Comparison of ENCODE assay signal across 22 cellular contexts in the genomic region with DNA sequence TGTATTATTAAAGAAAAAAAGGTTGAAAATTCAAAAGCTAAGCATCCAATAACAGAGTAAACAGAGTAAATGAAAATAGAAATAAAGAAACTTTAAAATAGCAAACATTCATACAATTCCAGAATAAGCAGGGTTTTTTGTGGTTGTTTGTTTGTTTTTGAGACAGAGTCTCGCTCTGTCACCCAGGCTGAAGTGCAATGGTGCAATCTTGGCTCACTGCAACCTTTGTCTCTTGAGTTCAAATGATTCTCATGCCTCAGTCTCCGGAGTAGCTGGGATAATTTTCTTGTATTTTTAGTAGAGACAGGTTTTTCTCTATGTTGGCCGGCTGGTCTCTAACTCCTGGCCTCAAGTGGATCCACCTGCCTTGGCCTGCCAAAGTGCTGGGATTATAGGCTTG. TPM values are rescaled to one million over a fixed set of nuclear protein-coding genes. Genes with fewer than 3 reads are reported as not detected.
A peak's percentile ranks its signal among the peaks of the same experiment; 100 is the strongest.
DNase-seq lines count a peak whose midpoint lies in the region; ATAC-seq, FAIRE-seq and TF ChIP-seq lines count a peak whose summit lies in the region.
"Had no signal": no experiment of that assay in that cellular context is flagged by ENCODE, and none has a peak within 500 bp of the region (broad histone marks: within the 10 kb centered on the region; RNA-seq: fewer than 3 reads in every experiment).

No MANE protein-coding gene starts in this region.

- no peak overlapping the region for H3K18ac ChIP-seq in neuronal stem cell (ENCODE audit: low read length)

- no peak overlapping the region for H4K91ac ChIP-seq in neuronal stem cell (ENCODE audit: low read depth, low read length, poor library complexity)

- no peak overlapping the region for H2AFZ ChIP-seq in HepG2 (ENCODE audit: low read length)
- no peak overlapping the region for H2AFZ ChIP-seq in neuronal stem cell (ENCODE audit: low read length)

- H3K4me2 ChIP-seq in HepG2 (ENCODE audit: low read depth, low read length) (0 out of 2 replicates have a peak overlapping the region, but pooled peaks have one; percentile 32), neuronal stem cell (ENCODE audit: insufficient read depth, low read length, poor library complexity, severe bottlenecking) (no peak overlapping the region)
- H3K4me2 ChIP-seq: A549; BLaER1 treated with 17β-estradiol and CSF1 and Interleukin-3, amounts not matched to agents 10 nM and 100 nM had no signal

- H3K4me1 ChIP-seq in HepG2 (ENCODE audit: insufficient read depth, low read length), result peaks cover 56% of the 10 kb centered on the region
- peaks cover 0 to 3% (median 0%) of the 10 kb centered on the region in 4 donors for H3K4me1 ChIP-seq in right lobe of liver
- H3K4me1 ChIP-seq in thyroid gland, result no peaks in the 10 kb centered on the region
- H3K4me1 ChIP-seq in right atrium auricular region, result no peaks in the 10 kb centered on the region
- H3K4me1 ChIP-seq in neuronal stem cell (ENCODE audit: control insufficient read depth in 2 of 2, insufficient read depth in 1 of 2, low read depth in 1 of 2, low read length in 2 of 2), result no peaks in the 10 kb centered on the region
- H3K4me1 ChIP-seq: Caco-2 had no signal

- no peaks in the 10 kb centered on the region for H3K79me1 ChIP-seq in neuronal stem cell (ENCODE audit: low read depth, low read length)

- intact Hi-C loops in HepG2 (cut with micrococcal nuclease; ENCODE audit: unreplicated experiment) (no loop called here), right lobe of liver (cut with DNase I) (no loop called here), thyroid gland (cut with DNase I) (no loop called here)

- H3K9ac ChIP-seq in HepG2 (ENCODE audit: insufficient read depth, low read depth, low read length) (no peak overlapping the region), neuronal stem cell (ENCODE audit: low read depth, low read length, poor library complexity) (no peak overlapping the region)
- H3K9ac ChIP-seq: BLaER1 treated with 17β-estradiol and CSF1 and Interleukin-3, amounts not matched to agents 10 nM and 100 nM had no signal

- H3K36me3 Mint-ChIP-seq in WTC11, result no peaks in the 10 kb centered on the region
- H3K36me3 Mint-ChIP-seq: CD8-positive, alpha-beta T cell had no signal

- H3K4me3 ChIP-seq in HepG2 (replicated peaks in 1 of 3; ENCODE audit: insufficient read depth in 1 of 3, low read depth in 2 of 3, low read length in 3 of 3) (no peak overlapping the region), right lobe of liver (no peak overlapping the region), thyroid gland (replicated peaks in 1 of 3) (no peak overlapping the region), right atrium auricular region (no peak overlapping the region), neuronal stem cell (ENCODE audit: low read length in 2 of 2) (no peak overlapping the region)
- H3K4me3 ChIP-seq: A549; BLaER1 treated with 17β-estradiol and CSF1 and Interleukin-3, amounts not matched to agents 10 nM and 100 nM had no signal

- H3K9me3 ChIP-seq in HepG2 (ENCODE audit: low read length) (no peaks in the 10 kb centered on the region), right lobe of liver (no peaks in the 10 kb centered on the region), thyroid gland (no peaks in the 10 kb centered on the region), right atrium auricular region (no peaks in the 10 kb centered on the region), neuronal stem cell (replicated peaks in 1 of 2; ENCODE audit: control insufficient read depth in 2 of 2, insufficient read depth in 1 of 2, low read depth in 1 of 2, low read length in 2 of 2) (no peaks in the 10 kb centered on the region)
- H3K9me3 ChIP-seq: A549; BLaER1 treated with 17β-estradiol and CSF1 and Interleukin-3, amounts not matched to agents 10 nM and 100 nM; Caco-2 had no signal

- H3K4ac ChIP-seq in neuronal stem cell (ENCODE audit: low read length), result no peak overlapping the region

- TF ChIP-seq POLR2A in HepG2 (IDR thresholded peaks at IDR 0.05; ENCODE audit: insufficient read depth in 1 of 2, low read depth in 2 of 2, low read length in 2 of 2) (no peak), right lobe of liver (IDR thresholded peaks at IDR 0.05) (no peak), thyroid gland (IDR thresholded peaks at IDR 0.05) (no peak)

- POLR2A ChIA-PET in WTC11 (lab: Charles Lee) (no interaction called here), HepG2 (lab: Yijun Ruan, JAX) (no interaction called here)

- TF ChIP-seq CTCF in WTC11 (IDR thresholded peaks at IDR 0.05) (no peak), HepG2 (CRISPR knock-in tag; IDR thresholded peaks at IDR 0.05) (no peak), right lobe of liver (IDR thresholded peaks at IDR 0.05) (no peak), thyroid gland (IDR thresholded peaks at IDR 0.05) (no peak), right atrium auricular region (IDR thresholded peaks at IDR 0.05) (no peak)

- no peak for TF ChIP-seq RAD21 in HepG2 (CRISPR knock-in tag; IDR thresholded peaks at IDR 0.05)

- ATAC-seq in WTC11 (no peak), HepG2 (peak; percentile 42; the same call in 1 of the 3 replicates), right lobe of liver (peak; percentile 28 to 53 (median 41))
- ATAC-seq: CD8-positive, alpha-beta T cell had no signal

- FAIRE-seq in HepG2 (lab: Jason Lieb, UNC), result peak; percentile 76
- FAIRE-seq: D721Med, GM12891, GM19239 had no signal

- no peaks in the 10 kb centered on the region for H4K20me1 ChIP-seq in HepG2 (ENCODE audit: insufficient read depth, low read length)
- H4K20me1 ChIP-seq: BLaER1 treated with 17β-estradiol and CSF1 and Interleukin-3, amounts not matched to agents 10 nM and 100 nM had no signal

- CTCF ChIA-PET in WTC11 (lab: Charles Lee) (interaction anchor here (2.1 kb wide), 1 partner anchor 38 kb away, joined by 8 read pairs; no protein-coding TSS in a partner anchor), HepG2 (lab: Yijun Ruan, JAX; ENCODE audit: low intra/inter-chr PET ratio, low total read pairs) (no interaction called here)

- TF ChIP-seq EP300 in HepG2 (IDR thresholded peaks at IDR 0.05; ENCODE audit: low read depth in 2 of 2, low read length in 2 of 2) (no peak), HepG2 (CRISPR knock-in tag; IDR thresholded peaks at IDR 0.05; ENCODE audit: borderline replicate concordance) (no peak)

- BruUV-seq in HepG2 (replicated peaks; lab: Mats Ljungman, UMichigan), result no TSS peak

- H2BK5ac ChIP-seq in neuronal stem cell (ENCODE audit: low read length), result no peak overlapping the region

- no peak overlapping the region for H2BK15ac ChIP-seq in neuronal stem cell (ENCODE audit: low read length)

- H2BK120ac ChIP-seq in neuronal stem cell (ENCODE audit: low read depth, low read length), result no peak overlapping the region

- H3K4me3 Mint-ChIP-seq in WTC11, result no peak overlapping the region
- H3K4me3 Mint-ChIP-seq: B cell; CD4-positive, alpha-beta T cell; CD8-positive, alpha-beta T cell had no signal

- WGBS in HepG2 (ENCODE audit: low lambda C conversion rate), result 0% methylated on average over 3 of the region's 3 CpGs
- WGBS in right lobe of liver (ENCODE audit: insufficient coverage, low coverage, low lambda C conversion rate, missing lambda C conversion rate), result 36% methylated on average over 3 of the region's 3 CpGs
- 25 to 46% methylated on average over 3 of the region's 3 CpGs for WGBS in thyroid gland, 2 donors
- no CpG with 5 or more reads among the region's 3 CpGs for WGBS in neuronal stem cell (ENCODE audit: extremely low coverage in 2 of 2, insufficient read length in 2 of 2, insufficient replicate concordance in 1 of 2), 2 donors

- H3K36me3 ChIP-seq in HepG2 (replicated peaks in 1 of 2; ENCODE audit: control insufficient read depth in 1 of 2, insufficient read depth in 2 of 2, low read length in 2 of 2), result no peaks in the 10 kb centered on the region
- H3K36me3 ChIP-seq in right lobe of liver, result no peaks in the 10 kb centered on the region
- no peaks in the 10 kb centered on the region for H3K36me3 ChIP-seq in thyroid gland
- H3K36me3 ChIP-seq in right atrium auricular region, result no peaks in the 10 kb centered on the region
- H3K36me3 ChIP-seq in neuronal stem cell (replicated peaks in 1 of 2; ENCODE audit: control insufficient read depth in 2 of 2, insufficient read depth in 2 of 2, low read length in 2 of 2), result no peaks in the 10 kb centered on the region
- H3K36me3 ChIP-seq: BLaER1 treated with 17β-estradiol and CSF1 and Interleukin-3, amounts not matched to agents 10 nM and 100 nM had no signal

- H4K8ac ChIP-seq in neuronal stem cell (ENCODE audit: low read depth, low read length), result no peak overlapping the region

- H3K9me3 Mint-ChIP-seq in WTC11, result no peaks in the 10 kb centered on the region; the same call in 1 of the 2 replicates
- H3K9me3 Mint-ChIP-seq: CD4-positive, alpha-beta T cell; CD8-positive, alpha-beta T cell had no signal

- no peak overlapping the region for H3K14ac ChIP-seq in neuronal stem cell (ENCODE audit: low read length)

- no peaks in the 10 kb centered on the region for H3K27me3 ChIP-seq in HepG2 (ENCODE audit: control insufficient read depth in 1 of 2, insufficient read depth in 2 of 2, low read length in 2 of 2)
- H3K27me3 ChIP-seq in right lobe of liver, result no peaks in the 10 kb centered on the region
- no peaks in the 10 kb centered on the region for H3K27me3 ChIP-seq in thyroid gland
- H3K27me3 ChIP-seq in right atrium auricular region, result no peaks in the 10 kb centered on the region
- H3K27me3 ChIP-seq in neuronal stem cell (ENCODE audit: control insufficient read depth in 3 of 3, insufficient read depth in 3 of 3, low read depth in 1 of 3, low read length in 3 of 3), result no peaks in the 10 kb centered on the region

- H2BK12ac ChIP-seq in neuronal stem cell (ENCODE audit: low read length), result no peak overlapping the region

- H3K27ac ChIP-seq in HepG2 (ENCODE audit: extremely low read length, insufficient read depth, low read length) (no peak overlapping the region), right lobe of liver (no peak overlapping the region), thyroid gland (no peak overlapping the region), right atrium auricular region (no peak overlapping the region), neuronal stem cell (replicated peaks; ENCODE audit: low read length) (no peak overlapping the region)
- H3K27ac ChIP-seq: 22Rv1; A549; BLaER1 treated with 17β-estradiol and CSF1 and Interleukin-3, amounts not matched to agents 10 nM and 100 nM; C4-2B had no signal

- H3K4me1 Mint-ChIP-seq in WTC11, result peaks cover 3% of the 10 kb centered on the region; the same call in 1 of the 2 replicates
- H3K4me1 Mint-ChIP-seq: B cell had no signal

- no peaks in the 10 kb centered on the region for H3K27me3 Mint-ChIP-seq in WTC11 (ENCODE audit: low read depth)
- H3K27me3 Mint-ChIP-seq: B cell; CD4-positive, alpha-beta T cell had no signal

- in situ Hi-C loops in HepG2 (cut with HindIII; ENCODE audit: extremely low pct_ligation_motif_present, low pct_unique_long_range_greater_than_20kb), result no loop called here

- no peak overlapping the region for H2AK5ac ChIP-seq in neuronal stem cell (ENCODE audit: low read depth, low read length)

- H3K27ac Mint-ChIP-seq in WTC11, result no peak overlapping the region
- H3K27ac Mint-ChIP-seq: B cell; CD4-positive, alpha-beta T cell; CD8-positive, alpha-beta T cell had no signal

- DNase-seq in WTC11 (ENCODE audit: low spot score), result no peak
- no peak for DNase-seq in HepG2 (ENCODE audit: low spot score)
- DNase-seq in right lobe of liver, result no peak
- peak; percentile 6 to 14 for DNase-seq in thyroid gland
- DNase-seq in right atrium auricular region (ENCODE audit: low spot score), result no peak
- DNase-seq in neuronal stem cell (ENCODE audit: low spot score), result no peak
- no peak for DNase-seq in hippocampal formation (lab: John Stamatoyannopoulos, UW)
- DNase-seq: AML-193; Caco-2; Calu3; CD4-positive, alpha-beta T cell; CD8-positive, alpha-beta T cell; DMS79 treated with DMSO at 0.1 percent for 48 hours; GF-D8 had no signal

- H3K79me2 ChIP-seq in HepG2 (ENCODE audit: insufficient read depth, low read length), result no peaks in the 10 kb centered on the region

- no peak overlapping the region for H3K23ac ChIP-seq in neuronal stem cell (ENCODE audit: low read depth, low read length, poor library complexity)

RNA-seq across cellular contexts. Expression of a gene that starts 6.6 kb away (rescaled TPM):
- 66.1 to 68.3 TPM (median 67.6 TPM) in 3 replicates for total RNA-seq in WTC11 (2021)
- total RNA-seq in HepG2 (2016; rRNA removed; fragmentation: Illumina TruSeq; extraction: Trizol), result 87.1 and 132 TPM in 2 replicates
- 17.9 and 19.0 TPM in 2 replicates for total RNA-seq in HepG2 (2016; cell fraction: cytosol; rRNA removed; fragmentation: Illumina TruSeq; extraction: Trizol; ENCODE audit: low read depth)
- 89.4 and 121 TPM in 2 replicates for total RNA-seq in HepG2 (2016; cell fraction: insoluble cytoplasmic fraction; rRNA removed; fragmentation: Illumina TruSeq; extraction: Trizol)
- 19.6 and 23.7 TPM in 2 replicates for total RNA-seq in HepG2 (2016; cell fraction: membrane; rRNA removed; fragmentation: Illumina TruSeq; extraction: Trizol)
- total RNA-seq in HepG2 (2016; cell fraction: nucleus; rRNA removed; fragmentation: Illumina TruSeq; extraction: Trizol), result 149 TPM in 2 replicates
- polyA plus RNA-seq in HepG2 (2011; rRNA removed), result 79.6 and 101 TPM in 2 replicates
- 22.1 and 35.2 TPM in 2 replicates for polyA plus RNA-seq in HepG2 (2011; cell fraction: cytosol; rRNA removed)
- polyA plus RNA-seq in HepG2 (2011; cell fraction: nucleus; rRNA removed), result 135 and 163 TPM in 2 replicates
- polyA plus RNA-seq in HepG2 (2012), result 50.9 and 69.8 TPM in 2 replicates
- 1.8 and 2.0 TPM in 2 replicates for polyA plus RNA-seq in HepG2 (2016; cell fraction: cytosol; fragmentation: Illumina TruSeq; extraction: Trizol; ENCODE audit: low read depth)
- polyA plus RNA-seq in HepG2 (2016; cell fraction: insoluble cytoplasmic fraction; fragmentation: Illumina TruSeq; extraction: Trizol; ENCODE audit: low read depth), result 88.5 and 93.2 TPM in 2 replicates
- 5.9 and 6.2 TPM in 2 replicates for polyA plus RNA-seq in HepG2 (2016; cell fraction: membrane; fragmentation: Illumina TruSeq; extraction: Trizol; ENCODE audit: low read depth)
- polyA plus RNA-seq in HepG2 (2016; cell fraction: nucleus; fragmentation: Illumina TruSeq; extraction: Trizol; ENCODE audit: insufficient read depth, low read depth), result 129 and 143 TPM in 2 replicates
- polyA minus RNA-seq in HepG2 (2011; rRNA and poly(A)+ RNA removed; ENCODE audit: low replicate concordance), result 26.6 and 41.3 TPM in 2 replicates
- 30.9 and 32.4 TPM in 2 replicates for polyA minus RNA-seq in HepG2 (2011; cell fraction: cytosol; rRNA and poly(A)+ RNA removed)
- 381 and 407 TPM in 2 replicates for polyA minus RNA-seq in HepG2 (2011; cell fraction: nucleus; rRNA and poly(A)+ RNA removed)
- 10 to 100 TPM; 24.0 to 39.8 (median 29.6) TPM for total RNA-seq in right lobe of liver
- 100 to 1,000 TPM; 117 to 229 (median 137) TPM for total RNA-seq in thyroid gland
- total RNA-seq in right atrium auricular region, result 10 to 100 TPM; 25.6 to 28.6 TPM
- polyA plus RNA-seq in neuronal stem cell (2013, experiment 1 of 2), result 89.5 TPM
- 92.5 TPM for polyA plus RNA-seq in neuronal stem cell (2013, experiment 2 of 2)

Comparison
In these comparisons a context has a peak if more than half of its experiments do, and no peak if none do; other contexts are left out.
1. DNase-seq: peak in thyroid gland (2 of 2); none in WTC11 (single experiment), HepG2 (single experiment), right lobe of liver (0 of 3), right atrium auricular region (single experiment), neuronal stem cell (single experiment) and hippocampal formation (0 of 2).